8 cellular contexts compared by ENCODE assay signal in the genomic region with DNA sequence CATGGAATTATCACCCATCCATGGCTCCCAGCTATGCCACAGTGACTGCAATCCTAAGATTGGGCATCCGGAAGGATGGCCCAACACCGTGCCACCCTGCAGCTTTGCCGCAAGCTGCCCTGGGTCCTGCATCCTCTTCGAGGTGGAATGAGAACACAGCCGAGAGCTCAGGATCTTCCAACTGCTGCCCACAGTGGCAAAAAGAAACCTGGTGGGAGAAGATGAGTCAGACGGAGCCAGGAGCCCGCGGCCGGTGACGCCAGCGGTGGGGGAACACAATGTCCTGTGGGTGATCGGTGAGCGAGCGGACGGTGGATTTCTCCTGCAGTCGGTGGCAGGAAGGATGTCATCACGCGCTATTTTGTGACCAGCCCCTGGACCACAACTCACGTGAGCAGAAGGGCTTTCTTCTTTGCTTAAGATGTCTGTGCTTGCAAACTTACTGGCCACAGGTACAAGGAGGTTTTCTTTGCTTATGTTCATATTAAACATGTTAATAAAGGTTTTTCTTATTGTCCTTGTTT. TPM values are rescaled to one million over a fixed set of nuclear protein-coding genes. Genes with fewer than 3 reads are reported as not detected.
DNase-seq lines count a peak whose midpoint lies in the region; FAIRE-seq and TF ChIP-seq lines count a peak whose summit lies in the region.

No MANE protein-coding gene starts in this region.

- no peak overlapping the region for H2AFZ ChIP-seq in smooth muscle cell (ENCODE audit: low read depth)

- H3K27me3 ChIP-seq in smooth muscle cell (ENCODE audit: low read depth): no peaks in the 10 kb centered on the region

- peak overlapping the region; percentile 74 to 89 for H3K4me3 Mint-ChIP-seq in CD14-positive monocyte

- H3K9me3 ChIP-seq in smooth muscle cell (replicated peaks; ENCODE audit: low read depth): no peaks in the 10 kb centered on the region

- TF ChIP-seq POLR2A in H54 (IDR thresholded peaks at IDR 0.05; ENCODE audit: low read depth, low read length): no peak

- H3F3A ChIP-seq in smooth muscle cell (ENCODE audit: low read depth): peaks cover 3% of the 10 kb centered on the region

- peak; percentile 96 for DNase-seq in CD14-positive monocyte (ENCODE audit: low spot score)
- peak; percentile 90 for DNase-seq in H54 (ENCODE audit: insufficient read length, low spot score)
- DNase-seq in SHP77 treated with DMSO at 0.1 percent for 48 hours (lab: John Stamatoyannopoulos, UW): peak; percentile 50
- peak; percentile 88 for DNase-seq in activated naive CD4-positive, alpha-beta T cell treated with Interleukin-2 at 50 U/mL for 16 hours
- peak; percentile 93 for DNase-seq in cardiac septum (ENCODE audit: low spot score)
- no peak for DNase-seq in smooth muscle cell (lab: John Stamatoyannopoulos, UW; ENCODE audit: unreplicated experiment)
- no peak for DNase-seq in HuH-7.5 (ENCODE audit: low spot score)
- no peak for DNase-seq in NCI-H1105 (lab: John Stamatoyannopoulos, UW)

- TF ChIP-seq CTCF in CD14-positive monocyte (IDR thresholded peaks at IDR 0.05) (no peak), smooth muscle cell (IDR thresholded peaks at IDR 0.05; ENCODE audit: borderline replicate concordance, insufficient read depth, poor library complexity, severe bottlenecking) (no peak)

- WGBS in smooth muscle cell (ENCODE audit: low lambda C conversion rate): 86% methylated on average over 19 of the region's 19 CpGs

- H3K79me2 ChIP-seq in smooth muscle cell (ENCODE audit: low read depth): no peaks in the 10 kb centered on the region

- FAIRE-seq in H54 (lab: Jason Lieb, UNC): no peak

- no peaks in the 10 kb centered on the region for H3K36me3 ChIP-seq in smooth muscle cell (ENCODE audit: low read depth)

- no peaks in the 10 kb centered on the region for H3K4me1 ChIP-seq in smooth muscle cell (ENCODE audit: low read depth)

- H3K36me3 Mint-ChIP-seq in CD14-positive monocyte: no peaks in the 10 kb centered on the region

- intact Hi-C loops in CD14-positive monocyte (cut with micrococcal nuclease) (loop anchor here in 1 of 2 donors (5.0 to 10.0 kb wide), 3 partner anchors 35 to 157 kb away; a partner anchor contains a TSS), cardiac septum (cut with DNase I) (no loop called here)

- peaks cover 17 to 21% (median 19%) of the 10 kb centered on the region in 3 donors for H3K27me3 Mint-ChIP-seq in CD14-positive monocyte (ENCODE audit: low read depth in 3 of 3)

- peak overlapping the region; percentile 99 to 100 (median 100) for H3K27ac Mint-ChIP-seq in CD14-positive monocyte

- H3K4me3 ChIP-seq in smooth muscle cell: peak overlapping the region; percentile 7

- H3K9ac ChIP-seq in smooth muscle cell (ENCODE audit: low read depth): no peak overlapping the region

- H3K9me3 Mint-ChIP-seq in CD14-positive monocyte: no peaks in the 10 kb centered on the region

- H3K4me2 ChIP-seq in smooth muscle cell: peak overlapping the region; percentile 37

- peak overlapping the region; percentile 72 for H3K27ac ChIP-seq in smooth muscle cell (ENCODE audit: low read depth)

- H4K20me1 ChIP-seq in smooth muscle cell (ENCODE audit: low read depth): no peaks in the 10 kb centered on the region

- H3K4me1 Mint-ChIP-seq in CD14-positive monocyte: peaks cover 62% of the 10 kb centered on the region

RNA-seq across cellular contexts. Expression of a gene that starts 20.1 kb away (rescaled TPM):
- under 1 TPM; 0.38 to 0.42 TPM for polyA plus RNA-seq in CD14-positive monocyte
- 0.62 TPM for total RNA-seq in cardiac septum
- not detected in 2 replicates for total RNA-seq in smooth muscle cell
- polyA plus RNA-seq in smooth muscle cell: 0.18 and 0.79 TPM in 2 replicates

RNA-seq across cellular contexts. Expression of a gene that starts 23.8 kb away (rescaled TPM):
- polyA plus RNA-seq in CD14-positive monocyte: 10 to 100 TPM; 47.0 to 60.9 TPM
- 80.9 TPM for total RNA-seq in cardiac septum
- 51.6 and 75.3 TPM in 2 replicates for total RNA-seq in smooth muscle cell
- 135 and 172 TPM in 2 replicates for polyA plus RNA-seq in smooth muscle cell

RNA-seq across cellular contexts. Expression of a gene that starts 36.2 kb away (rescaled TPM):
- polyA plus RNA-seq in CD14-positive monocyte (100 to 1,000 TPM; 136 to 209 TPM), smooth muscle cell (0.48 and 0.49 TPM in 2 replicates)
- total RNA-seq in cardiac septum (2.0 TPM), smooth muscle cell (not detected in 2 replicates)

Comparison
In these comparisons a context has a peak if more than half of its experiments do, and no peak if none do; other contexts are left out.
1. DNase-seq: peak in CD14-positive monocyte (single experiment), H54 (single experiment), SHP77 treated with DMSO at 0.1 percent for 48 hours (single experiment), activated naive CD4-positive, alpha-beta T cell treated with Interleukin-2 at 50 U/mL for 16 hours (single experiment) and cardiac septum (single experiment); none in smooth muscle cell (single experiment), HuH-7.5 (single experiment) and NCI-H1105 (single experiment).